Comparison of ENCODE assay signal across 12 cellular contexts in genomic region chr15:99248000-99248727, GRCh38. TPM values are rescaled to one million over a fixed set of nuclear protein-coding genes. Genes with fewer than 3 reads are reported as not detected.
DNase-seq lines count a peak whose midpoint lies in the region; ATAC-seq and TF ChIP-seq lines count a peak whose summit lies in the region.
"Had no signal": no experiment of that assay in that cellular context is flagged by ENCODE, and none has a peak within 500 bp of the region (broad histone marks: within the 10 kb centered on the region; RNA-seq: fewer than 3 reads in every experiment).

No MANE protein-coding gene starts in this region.

- H3K9me2 ChIP-seq in DOHH2 (replicated peaks; ENCODE audit: control insufficient read depth, low read length) = no peaks in the 10 kb centered on the region
- H3K9me2 ChIP-seq in PC-3 (replicated peaks; ENCODE audit: low read length) = no peaks in the 10 kb centered on the region

- H3K27me3 ChIP-seq in DOHH2 (ENCODE audit: control insufficient read depth, low read length) (no peaks in the 10 kb centered on the region), PC-3 (ENCODE audit: low read length) (no peaks in the 10 kb centered on the region), fibroblast of lung (ENCODE audit: control insufficient read depth, insufficient read depth, low read length) (no peaks in the 10 kb centered on the region)

- H3K4me1 ChIP-seq in DOHH2 (ENCODE audit: control insufficient read depth, low read length) = peaks cover 44% of the 10 kb centered on the region
- peaks cover 24% of the 10 kb centered on the region for H3K4me1 ChIP-seq in PC-3 (ENCODE audit: insufficient read depth, low read length)
- H3K4me1 ChIP-seq in fibroblast of lung (ENCODE audit: control insufficient read depth, extremely low read depth, insufficient read depth, low read length) = peaks cover 4% of the 10 kb centered on the region

- peaks cover 13% of the 10 kb centered on the region for H3K79me2 ChIP-seq in DOHH2 (ENCODE audit: control insufficient read depth, low read length)
- peaks cover 50% of the 10 kb centered on the region for H3K79me2 ChIP-seq in PC-3 (ENCODE audit: low read length)
- peaks cover 17% of the 10 kb centered on the region for H3K79me2 ChIP-seq in fibroblast of lung (ENCODE audit: control insufficient read depth, insufficient read depth, low read length)

- POLR2A ChIA-PET in PC-3 (lab: Charles Lee; ENCODE audit: unreplicated experiment) = no interaction called here

- no peak overlapping the region for H3K27ac ChIP-seq in DOHH2 (ENCODE audit: low read depth, low read length)
- H3K27ac ChIP-seq in PC-3 (ENCODE audit: low read length) = no peak overlapping the region
- peak overlapping the region; percentile 88 for H3K27ac ChIP-seq in fibroblast of lung (ENCODE audit: insufficient read depth, low read length)

- H3F3A ChIP-seq in DOHH2 (ENCODE audit: control insufficient read depth, insufficient read depth) = peaks cover 12% of the 10 kb centered on the region
- H3F3A ChIP-seq in PC-3 (ENCODE audit: low read length, unreplicated experiment) = no peaks in the 10 kb centered on the region

- ATAC-seq in PC-3 = no peak
- no peak for ATAC-seq in GM18861 (IDR thresholded peaks at IDR 0.05; ENCODE audit: unreplicated experiment)
- no peak for ATAC-seq in stimulated activated naive CD8-positive, alpha-beta T cell treated with anti-CD3 and anti-CD28 coated beads, Interleukin-15, Interleukin-2, amounts not matched to agents 100 U/mL and 50 U/mL, for 24 hours

- intact Hi-C loops in PC-3 (cut with micrococcal nuclease) = no loop called here

- H3K9ac ChIP-seq in PC-3 (ENCODE audit: low read length) = peak overlapping the region; percentile 94; the same call in 1 of the 2 replicates
- no peak overlapping the region for H3K9ac ChIP-seq in fibroblast of lung (ENCODE audit: insufficient read depth, low read length)

- H4K20me1 ChIP-seq in DOHH2 (ENCODE audit: control insufficient read depth, insufficient read depth, low read depth, low read length) (no peaks in the 10 kb centered on the region), PC-3 (ENCODE audit: low read length) (no peaks in the 10 kb centered on the region), fibroblast of lung (ENCODE audit: control insufficient read depth, extremely low read depth, insufficient read depth, low read length) (no peaks in the 10 kb centered on the region)

- peaks cover 5% of the 10 kb centered on the region; the same call in 1 of the 2 replicates for H3K36me3 ChIP-seq in DOHH2 (ENCODE audit: control insufficient read depth, low read length)
- no peaks in the 10 kb centered on the region for H3K36me3 ChIP-seq in PC-3 (ENCODE audit: low read depth, low read length)
- no peaks in the 10 kb centered on the region for H3K36me3 ChIP-seq in fibroblast of lung (ENCODE audit: control insufficient read depth, insufficient read depth, low read length)

- CTCF ChIA-PET in PC-3 (lab: Charles Lee) = no interaction called here

- no peak for DNase-seq in PC-3
- no peak for DNase-seq in fibroblast of lung (ENCODE audit: low read depth in 2 of 2)
- DNase-seq in retinal pigment epithelial cell (ENCODE audit: low read depth) = no peak
- no peak for DNase-seq in NCI-H82 (lab: John Stamatoyannopoulos, UW)
- no peak for DNase-seq in SHP77 (lab: John Stamatoyannopoulos, UW)
- no peak for DNase-seq in stimulated activated naive CD8-positive, alpha-beta T cell treated with anti-CD3 and anti-CD28 coated beads, Interleukin-15, Interleukin-2, amounts not matched to agents 100 U/mL and 50 U/mL, for 24 hours
- DNase-seq: activated naive CD4-positive, alpha-beta T cell; DMS 273 treated with DMSO at 0.1 percent for 48 hours; NCI-H510A; nephron progenitor cell had no signal

- H3K9me3 ChIP-seq in DOHH2 (ENCODE audit: control insufficient read depth, insufficient read depth, low read length) (peaks cover 5% of the 10 kb centered on the region; the same call in 1 of the 2 replicates), PC-3 (ENCODE audit: low read length) (no peaks in the 10 kb centered on the region), fibroblast of lung (ENCODE audit: control insufficient read depth, insufficient read depth, low read depth, low read length) (no peaks in the 10 kb centered on the region)

- BruUV-seq in PC-3 (replicated peaks; lab: Mats Ljungman, UMichigan) = no TSS peak

- H3K4me2 ChIP-seq in DOHH2 (ENCODE audit: low read length) (peak overlapping the region; percentile 96), PC-3 (ENCODE audit: low read length) (peak overlapping the region; percentile 86), fibroblast of lung (ENCODE audit: extremely low read depth, insufficient read depth, low read length) (peak overlapping the region; percentile 64)

- peak overlapping the region; percentile 38 for H3K4me3 ChIP-seq in DOHH2 (ENCODE audit: low read length)
- peak overlapping the region; percentile 78 for H3K4me3 ChIP-seq in PC-3 (ENCODE audit: low read length)
- peak overlapping the region; percentile 69 to 97 (median 90) for H3K4me3 ChIP-seq in fibroblast of lung (replicated peaks in 1 of 4; ENCODE audit: control extremely low read depth in 1 of 4, insufficient read depth in 1 of 4, low read depth in 3 of 4, low read length in 4 of 4)
- peak overlapping the region; percentile 90 for H3K4me3 ChIP-seq in retinal pigment epithelial cell (ENCODE audit: low read length)

- no peak overlapping the region for H2AFZ ChIP-seq in PC-3 (ENCODE audit: low read length)
- H2AFZ ChIP-seq in fibroblast of lung (ENCODE audit: low read length) = no peak overlapping the region

- no peak for TF ChIP-seq CTCF in DOHH2 (IDR thresholded peaks at IDR 0.05; ENCODE audit: low read depth, low read length, poor library complexity, severe bottlenecking)
- TF ChIP-seq CTCF in PC-3 (conservative IDR thresholded peaks at IDR 0.05; ENCODE audit: low read depth, low read length) = no peak
- TF ChIP-seq CTCF in fibroblast of lung (conservative IDR thresholded peaks at IDR 0.05 in 1 of 2, IDR thresholded peaks at IDR 0.05 in 1 of 2; ENCODE audit: low read depth in 1 of 2, low read length in 2 of 2) = no peak
- no peak for TF ChIP-seq CTCF in retinal pigment epithelial cell (conservative IDR thresholded peaks at IDR 0.05; ENCODE audit: low read depth, low read length)

RNA-seq across cellular contexts. Expression of gene TTC23, which starts 1.2 kb away (rescaled TPM):
- total RNA-seq in PC-3 (2014; rRNA removed) (8.2 and 10.4 TPM in 2 replicates), fibroblast of lung (25.7 and 30.4 TPM in 2 replicates)
- 3.5 and 4.1 TPM in 2 replicates for polyA plus RNA-seq in fibroblast of lung
- 9.3 and 13.2 TPM in 2 replicates for polyA plus RNA-seq in fibroblast of lung (2012)
- polyA minus RNA-seq in fibroblast of lung (ENCODE audit: low replicate concordance) = 4.9 and 16.3 TPM in 2 replicates

RNA-seq across cellular contexts. Expression of gene LRRC28, which starts 3.1 kb away (rescaled TPM):
- total RNA-seq in PC-3 (2014; rRNA removed) (10.6 and 14.9 TPM in 2 replicates), fibroblast of lung (10.0 and 20.1 TPM in 2 replicates)
- 23.8 and 26.3 TPM in 2 replicates for polyA plus RNA-seq in fibroblast of lung
- 14.5 and 14.6 TPM in 2 replicates for polyA plus RNA-seq in fibroblast of lung (2012)
- 9.7 and 12.5 TPM in 2 replicates for polyA minus RNA-seq in fibroblast of lung (ENCODE audit: low replicate concordance)

Comparison
In these comparisons a context has a peak if more than half of its experiments do, and no peak if none do; other contexts are left out.
1. H3K4me3 ChIP-seq: peak in every context shown above with its lines; median percentile 90 in fibroblast of lung; 90 in retinal pigment epithelial cell; 78 in PC-3; 38 in DOHH2.